ENCODE assay signal across 1 cellular context in the genomic region with DNA sequence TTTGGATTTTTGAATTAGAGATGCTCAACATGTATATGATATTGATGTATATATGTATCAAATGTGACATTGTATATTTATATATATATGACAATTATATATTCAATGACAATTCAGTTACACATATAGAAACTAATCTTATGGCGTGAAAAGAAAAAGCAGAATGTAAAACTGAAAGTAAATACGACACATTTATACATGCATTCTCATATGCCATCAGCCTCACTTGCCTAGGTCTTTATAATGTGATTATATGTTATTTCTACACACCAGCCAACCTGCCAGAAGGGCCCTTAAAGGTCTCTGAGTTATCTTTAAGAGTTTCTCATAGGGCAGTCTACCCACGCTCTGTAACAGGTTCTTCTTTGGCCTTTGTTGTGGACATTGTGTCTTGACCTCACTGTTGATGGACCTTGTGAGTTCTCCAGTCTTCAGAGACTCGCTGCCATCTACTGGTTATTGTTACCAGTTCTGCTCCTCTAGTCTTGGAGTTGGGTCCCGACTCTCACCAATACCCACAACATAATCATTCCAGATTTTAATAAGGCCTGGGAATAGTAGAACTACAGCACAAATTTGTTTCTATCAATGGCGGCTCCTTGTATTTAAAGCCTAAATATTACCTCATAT.
TF ChIP-seq lines count a peak whose summit lies in the region.

No MANE protein-coding gene starts in this region.

TF ChIP-seq in HepG2, 621 proteins besides CTCF, POLR2A, EP300 and RAD21 (continued from another document):
- TF ChIP-seq, protein P1, sequence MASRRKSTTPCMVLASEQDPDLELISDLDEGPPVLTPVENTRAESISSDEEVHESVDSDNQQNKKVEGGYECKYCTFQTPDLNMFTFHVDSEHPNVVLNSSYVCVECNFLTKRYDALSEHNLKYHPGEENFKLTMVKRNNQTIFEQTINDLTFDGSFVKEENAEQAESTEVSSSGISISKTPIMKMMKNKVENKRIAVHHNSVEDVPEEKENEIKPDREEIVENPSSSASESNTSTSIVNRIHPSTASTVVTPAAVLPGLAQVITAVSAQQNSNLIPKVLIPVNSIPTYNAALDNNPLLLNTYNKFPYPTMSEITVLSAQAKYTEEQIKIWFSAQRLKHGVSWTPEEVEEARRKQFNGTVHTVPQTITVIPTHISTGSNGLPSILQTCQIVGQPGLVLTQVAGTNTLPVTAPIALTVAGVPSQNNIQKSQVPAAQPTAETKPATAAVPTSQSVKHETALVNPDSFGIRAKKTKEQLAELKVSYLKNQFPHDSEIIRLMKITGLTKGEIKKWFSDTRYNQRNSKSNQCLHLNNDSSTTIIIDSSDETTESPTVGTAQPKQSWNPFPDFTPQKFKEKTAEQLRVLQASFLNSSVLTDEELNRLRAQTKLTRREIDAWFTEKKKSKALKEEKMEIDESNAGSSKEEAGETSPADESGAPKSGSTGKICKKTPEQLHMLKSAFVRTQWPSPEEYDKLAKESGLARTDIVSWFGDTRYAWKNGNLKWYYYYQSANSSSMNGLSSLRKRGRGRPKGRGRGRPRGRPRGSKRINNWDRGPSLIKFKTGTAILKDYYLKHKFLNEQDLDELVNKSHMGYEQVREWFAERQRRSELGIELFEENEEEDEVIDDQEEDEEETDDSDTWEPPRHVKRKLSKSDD (CRISPR knock-in tag; IDR thresholded peaks at IDR 0.05; ENCODE audit: low read depth) = no peak
